In genomic region chrX:80216086-80216485, GRCh38 we compare ENCODE assay signal across 23 cellular contexts.
DNase-seq lines count a peak whose midpoint lies in the region; ATAC-seq and TF ChIP-seq lines count a peak whose summit lies in the region.
"Had no signal": no experiment of that assay in that cellular context is flagged by ENCODE, and none has a peak within 500 bp of the region (broad histone marks: within the 10 kb centered on the region; RNA-seq: fewer than 3 reads in every experiment).

No MANE protein-coding gene starts in this region.

- H3K9me3 Mint-ChIP-seq in MCF 10A (ENCODE audit: unreplicated experiment) = peaks cover 31% of the 10 kb centered on the region
- H3K9me3 Mint-ChIP-seq: activated T-helper 17 cell treated with anti-CD3 and anti-CD28 coated beads, Interleukin-2, amount 50 U/mL, for 72 hours; T-helper 2 cell treated with Interferon-gamma antibody and Interleukin-4, amounts not matched to agents 5 μg/mL and 100 μg/mL, for 36 hours had no signal

- intact Hi-C loops in MCF 10A (cut with micrococcal nuclease) = no loop called here
- intact Hi-C loops in breast epithelium (cut with DNase I; ENCODE audit: low total_unique reads) = no loop called here
- intact Hi-C loops in esophagus muscularis mucosa (cut with DNase I) = no loop called here

- TF ChIP-seq EP300 in gastroesophageal sphincter (IDR thresholded peaks at IDR 0.05) (no peak), esophagus muscularis mucosa (IDR thresholded peaks at IDR 0.05) (no peak)

- H3K4me1 Mint-ChIP-seq in MCF 10A (ENCODE audit: insufficient read depth, unreplicated experiment) = no peaks in the 10 kb centered on the region
- H3K4me1 Mint-ChIP-seq: activated T-helper 17 cell treated with anti-CD3 and anti-CD28 coated beads, Interleukin-2, amount 50 U/mL, for 72 hours; mesothelial cell of epicardium; nephron progenitor cell had no signal

- 60 to 75% methylated on average over 2 of the region's 2 CpGs for WGBS in gastroesophageal sphincter (ENCODE audit: low coverage in 1 of 2), 2 donors
- 63% methylated on average over 2 of the region's 2 CpGs for WGBS in esophagus muscularis mucosa

- no peak overlapping the region for H3K27ac Mint-ChIP-seq in MCF 10A (ENCODE audit: low read depth, unreplicated experiment)
- H3K27ac Mint-ChIP-seq: activated T-helper 17 cell treated with anti-CD3 and anti-CD28 coated beads, Interleukin-2, amount 50 U/mL, for 72 hours; CD8-positive, alpha-beta T cell; mesothelial cell of epicardium; nephron progenitor cell; T-helper 2 cell treated with Interferon-gamma antibody and Interleukin-4, amounts not matched to agents 5 μg/mL and 100 μg/mL, for 36 hours had no signal

- H3K27me3 ChIP-seq in breast epithelium (no peaks in the 10 kb centered on the region), gastroesophageal sphincter (no peaks in the 10 kb centered on the region), esophagus muscularis mucosa (no peaks in the 10 kb centered on the region)
- H3K27me3 ChIP-seq: cardiac muscle cell, esophagus squamous epithelium, hepatocyte had no signal

- H3K4me1 ChIP-seq in breast epithelium (no peaks in the 10 kb centered on the region), gastroesophageal sphincter (no peaks in the 10 kb centered on the region), esophagus muscularis mucosa (no peaks in the 10 kb centered on the region)
- H3K4me1 ChIP-seq: esophagus squamous epithelium had no signal

- H3K36me3 Mint-ChIP-seq in MCF 10A (ENCODE audit: insufficient read depth, unreplicated experiment) = no peaks in the 10 kb centered on the region
- H3K36me3 Mint-ChIP-seq: CD8-positive, alpha-beta T cell; mesothelial cell of epicardium had no signal

- CTCF ChIA-PET in MCF 10A (lab: Yijun Ruan, JAX) = no interaction called here

- H3K36me3 ChIP-seq in breast epithelium (no peaks in the 10 kb centered on the region), gastroesophageal sphincter (no peaks in the 10 kb centered on the region), esophagus muscularis mucosa (no peaks in the 10 kb centered on the region)
- H3K36me3 ChIP-seq: cardiac muscle cell, esophagus squamous epithelium, thoracic aorta had no signal

- no peak for ATAC-seq in gastroesophageal sphincter
- ATAC-seq in HG02571 (IDR thresholded peaks at IDR 0.05; ENCODE audit: unreplicated experiment) = no peak
- ATAC-seq: activated T-helper 17 cell treated with anti-CD3 and anti-CD28 coated beads, Interleukin-2, amount 50 U/mL, for 72 hours; CD8-positive, alpha-beta T cell; Right ventricle myocardium inferior had no signal

- no peak overlapping the region for H3K27ac ChIP-seq in breast epithelium
- H3K27ac ChIP-seq in gastroesophageal sphincter = no peak overlapping the region
- no peak overlapping the region for H3K27ac ChIP-seq in esophagus muscularis mucosa (replicated peaks in 1 of 4)
- H3K27ac ChIP-seq: cardiac muscle cell, dorsolateral prefrontal cortex, esophagus squamous epithelium, hepatocyte, thoracic aorta had no signal

- peaks cover 11 to 22% of the 10 kb centered on the region in 2 donors for H3K9me3 ChIP-seq in breast epithelium
- H3K9me3 ChIP-seq in gastroesophageal sphincter = peaks cover 0 to 10% (median 0%) of the 10 kb centered on the region in 3 donors
- H3K9me3 ChIP-seq in esophagus muscularis mucosa = peaks cover 0 to 31% (median 3%) of the 10 kb centered on the region in 4 donors
- H3K9me3 ChIP-seq: thoracic aorta had no signal

- TF ChIP-seq CTCF in MCF 10A (IDR thresholded peaks at IDR 0.05; ENCODE audit: unreplicated experiment) = no peak
- TF ChIP-seq CTCF in breast epithelium (IDR thresholded peaks at IDR 0.05) = no peak
- TF ChIP-seq CTCF in fibroblast of mammary gland (conservative IDR thresholded peaks at IDR 0.05; ENCODE audit: control insufficient read depth, insufficient read depth, low read depth, low read length) = no peak
- TF ChIP-seq CTCF in gastroesophageal sphincter (IDR thresholded peaks at IDR 0.05) = no peak
- no peak for TF ChIP-seq CTCF in esophagus muscularis mucosa (IDR thresholded peaks at IDR 0.05)

- DNase-seq in MCF 10A (ENCODE audit: unreplicated experiment) (peak; percentile 84), breast epithelium (ENCODE audit: low spot score in 2 of 2) (no peak), RPMI7951 (ENCODE audit: low read depth) (peak; percentile 82), fibroblast of mammary gland (ENCODE audit: low read depth) (peak; percentile 78), AG20443 (ENCODE audit: low spot score) (no peak), esophagus muscularis mucosa (ENCODE audit: extremely low spot score) (no peak)
- DNase-seq: CD8-positive, alpha-beta T cell; dorsolateral prefrontal cortex; esophagus squamous epithelium; IMR-90; NCI-H1092 treated with DMSO at 0.1 percent for 48 hours; NCI-H2081; NCI-H510A; nephron progenitor cell had no signal

- H3K27me3 Mint-ChIP-seq in MCF 10A (ENCODE audit: insufficient read depth, unreplicated experiment) = no peaks in the 10 kb centered on the region
- H3K27me3 Mint-ChIP-seq: activated T-helper 17 cell treated with anti-CD3 and anti-CD28 coated beads, Interleukin-2, amount 50 U/mL, for 72 hours had no signal

- no TSS peak for BruUV-seq in MCF 10A (replicated peaks; lab: Mats Ljungman, UMichigan)

- no peak overlapping the region for H3K4me3 Mint-ChIP-seq in MCF 10A (ENCODE audit: unreplicated experiment)
- H3K4me3 Mint-ChIP-seq: activated T-helper 17 cell treated with anti-CD3 and anti-CD28 coated beads, Interleukin-2, amount 50 U/mL, for 72 hours; CD8-positive, alpha-beta T cell; mesothelial cell of epicardium; nephron progenitor cell; T-helper 2 cell treated with Interferon-gamma antibody and Interleukin-4, amounts not matched to agents 5 μg/mL and 100 μg/mL, for 36 hours had no signal

- POLR2A ChIA-PET in MCF 10A (lab: Yijun Ruan, JAX) = no interaction called here

- TF ChIP-seq POLR2A in breast epithelium (IDR thresholded peaks at IDR 0.05) (no peak), gastroesophageal sphincter (IDR thresholded peaks at IDR 0.05) (no peak), esophagus muscularis mucosa (IDR thresholded peaks at IDR 0.05; ENCODE audit: low read depth) (no peak)

- H3K4me3 ChIP-seq in breast epithelium (no peak overlapping the region), fibroblast of mammary gland (ENCODE audit: control insufficient read depth, low read depth, low read length) (no peak overlapping the region), gastroesophageal sphincter (no peak overlapping the region), esophagus muscularis mucosa (no peak overlapping the region)
- H3K4me3 ChIP-seq: cardiac muscle cell, dorsolateral prefrontal cortex, esophagus squamous epithelium, hepatocyte, thoracic aorta had no signal

Comparison
In these comparisons a context has a peak if more than half of its experiments do, and no peak if none do; other contexts are left out.
1. DNase-seq: peak in MCF 10A (single experiment), RPMI7951 (single experiment) and fibroblast of mammary gland (single experiment); none in breast epithelium (0 of 2), AG20443 (single experiment) and esophagus muscularis mucosa (single experiment).